Comparison of ENCODE assay signal across 1 cellular context in the genomic region with DNA sequence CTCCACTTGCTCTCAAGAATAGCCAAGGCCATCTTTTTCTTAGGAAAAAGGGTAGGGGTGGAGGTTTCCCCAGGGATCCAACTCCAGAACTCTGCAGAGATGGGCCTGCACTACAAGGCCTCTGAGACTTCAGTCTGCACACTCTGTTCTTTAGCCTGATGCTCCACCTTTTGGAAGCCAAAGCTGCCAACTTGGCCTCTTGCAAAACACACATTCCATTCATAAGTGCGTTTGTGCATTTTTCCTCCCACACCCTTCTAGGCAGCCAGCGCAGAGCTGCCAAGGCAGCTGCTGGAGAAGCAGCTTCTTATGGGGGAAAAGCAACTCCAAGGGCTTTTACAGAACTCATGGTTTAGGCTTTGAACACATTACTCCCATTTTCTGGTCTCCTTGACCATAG.
A peak's percentile ranks its signal among the peaks of the same experiment; 100 is the strongest.
TF ChIP-seq lines count a peak whose summit lies in the region.

No MANE protein-coding gene starts in this region.

TF ChIP-seq in HepG2, 621 proteins besides CTCF, POLR2A, EP300 and RAD21 (continued from another document):
- peak; percentile 29; the same call in 1 of the 2 replicates for TF ChIP-seq ARID4A (CRISPR knock-in tag; IDR thresholded peaks at IDR 0.05; ENCODE audit: borderline replicate concordance)
- no peak for TF ChIP-seq ZNF567 (CRISPR knock-in tag; IDR thresholded peaks at IDR 0.05; ENCODE audit: borderline replicate concordance)
- no peak for TF ChIP-seq TFAP4 (IDR thresholded peaks at IDR 0.05; ENCODE audit: borderline replicate concordance, low read depth)
- TF ChIP-seq NFE2L2 (IDR thresholded peaks at IDR 0.05; ENCODE audit: low read length) = no peak
- no peak for TF ChIP-seq ZNF468 (CRISPR knock-in tag; IDR thresholded peaks at IDR 0.05)
- no peak for TF ChIP-seq ZNF296 (CRISPR knock-in tag; conservative IDR thresholded peaks at IDR 0.05)
- no peak for TF ChIP-seq HMGXB3 (CRISPR knock-in tag; IDR thresholded peaks at IDR 0.05; ENCODE audit: borderline replicate concordance)
- no peak for TF ChIP-seq MTF2 (CRISPR knock-in tag; IDR thresholded peaks at IDR 0.05; ENCODE audit: borderline replicate concordance)
- TF ChIP-seq HOXA7 (CRISPR knock-in tag; IDR thresholded peaks at IDR 0.05) = no peak
- TF ChIP-seq HNRNPLL (IDR thresholded peaks at IDR 0.05; ENCODE audit: low read depth, low read length, poor library complexity, severe bottlenecking) = no peak
- TF ChIP-seq ZGPAT (CRISPR knock-in tag; IDR thresholded peaks at IDR 0.05) = no peak
- peak; percentile 30; the same call in 1 of the 2 replicates for TF ChIP-seq HOXA3 (CRISPR knock-in tag; IDR thresholded peaks at IDR 0.05)
- TF ChIP-seq ZNF616 (CRISPR knock-in tag; IDR thresholded peaks at IDR 0.05; ENCODE audit: low read depth) = no peak
- TF ChIP-seq TBP (CRISPR knock-in tag; IDR thresholded peaks at IDR 0.05) = no peak
- TF ChIP-seq ZBTB8A (CRISPR knock-in tag; IDR thresholded peaks at IDR 0.05; ENCODE audit: borderline replicate concordance, low read depth) = no peak
- no peak for TF ChIP-seq ZBTB38 (CRISPR knock-in tag; IDR thresholded peaks at IDR 0.05)
- no peak for TF ChIP-seq ZNF138 (CRISPR knock-in tag; IDR thresholded peaks at IDR 0.05; ENCODE audit: low read depth)
- TF ChIP-seq ZEB1 (IDR thresholded peaks at IDR 0.05; ENCODE audit: insufficient replicate concordance, low read depth) = no peak
- TF ChIP-seq, protein P1, sequence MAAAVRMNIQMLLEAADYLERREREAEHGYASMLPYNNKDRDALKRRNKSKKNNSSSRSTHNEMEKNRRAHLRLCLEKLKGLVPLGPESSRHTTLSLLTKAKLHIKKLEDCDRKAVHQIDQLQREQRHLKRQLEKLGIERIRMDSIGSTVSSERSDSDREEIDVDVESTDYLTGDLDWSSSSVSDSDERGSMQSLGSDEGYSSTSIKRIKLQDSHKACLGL (CRISPR knock-in tag; IDR thresholded peaks at IDR 0.05) = no peak
- TF ChIP-seq MBNL3 (CRISPR knock-in tag; conservative IDR thresholded peaks at IDR 0.05) = no peak
- no peak for TF ChIP-seq ZNF782 (CRISPR knock-in tag; IDR thresholded peaks at IDR 0.05; ENCODE audit: borderline replicate concordance)
- no peak for TF ChIP-seq ZNF777 (CRISPR knock-in tag; IDR thresholded peaks at IDR 0.05)
- no peak for TF ChIP-seq PHF21A (CRISPR knock-in tag; IDR thresholded peaks at IDR 0.05)
- no peak for TF ChIP-seq SOX13 (IDR thresholded peaks at IDR 0.05)
- 0 out of 4 replicates have a peak, but pooled peaks of 1 of the 2 experiments have one; percentile 32 for TF ChIP-seq SOX13 (CRISPR knock-in tag; conservative IDR thresholded peaks at IDR 0.05 in 1 of 2, IDR thresholded peaks at IDR 0.05 in 1 of 2)
- no peak for TF ChIP-seq XRCC5 (optimal IDR thresholded peaks at IDR 0.05; ENCODE audit: low read length)
- TF ChIP-seq ZNF232 (CRISPR knock-in tag; IDR thresholded peaks at IDR 0.05; ENCODE audit: borderline replicate concordance) = no peak
- no peak for TF ChIP-seq HDAC1 (CRISPR knock-in tag; IDR thresholded peaks at IDR 0.05)
- TF ChIP-seq ZNF264 (CRISPR knock-in tag; IDR thresholded peaks at IDR 0.05) = 0 out of 2 replicates have a peak, but pooled peaks have one; percentile 30
- TF ChIP-seq ZNF432 (CRISPR knock-in tag; IDR thresholded peaks at IDR 0.05; ENCODE audit: borderline replicate concordance) = no peak
- TF ChIP-seq, protein P2, sequence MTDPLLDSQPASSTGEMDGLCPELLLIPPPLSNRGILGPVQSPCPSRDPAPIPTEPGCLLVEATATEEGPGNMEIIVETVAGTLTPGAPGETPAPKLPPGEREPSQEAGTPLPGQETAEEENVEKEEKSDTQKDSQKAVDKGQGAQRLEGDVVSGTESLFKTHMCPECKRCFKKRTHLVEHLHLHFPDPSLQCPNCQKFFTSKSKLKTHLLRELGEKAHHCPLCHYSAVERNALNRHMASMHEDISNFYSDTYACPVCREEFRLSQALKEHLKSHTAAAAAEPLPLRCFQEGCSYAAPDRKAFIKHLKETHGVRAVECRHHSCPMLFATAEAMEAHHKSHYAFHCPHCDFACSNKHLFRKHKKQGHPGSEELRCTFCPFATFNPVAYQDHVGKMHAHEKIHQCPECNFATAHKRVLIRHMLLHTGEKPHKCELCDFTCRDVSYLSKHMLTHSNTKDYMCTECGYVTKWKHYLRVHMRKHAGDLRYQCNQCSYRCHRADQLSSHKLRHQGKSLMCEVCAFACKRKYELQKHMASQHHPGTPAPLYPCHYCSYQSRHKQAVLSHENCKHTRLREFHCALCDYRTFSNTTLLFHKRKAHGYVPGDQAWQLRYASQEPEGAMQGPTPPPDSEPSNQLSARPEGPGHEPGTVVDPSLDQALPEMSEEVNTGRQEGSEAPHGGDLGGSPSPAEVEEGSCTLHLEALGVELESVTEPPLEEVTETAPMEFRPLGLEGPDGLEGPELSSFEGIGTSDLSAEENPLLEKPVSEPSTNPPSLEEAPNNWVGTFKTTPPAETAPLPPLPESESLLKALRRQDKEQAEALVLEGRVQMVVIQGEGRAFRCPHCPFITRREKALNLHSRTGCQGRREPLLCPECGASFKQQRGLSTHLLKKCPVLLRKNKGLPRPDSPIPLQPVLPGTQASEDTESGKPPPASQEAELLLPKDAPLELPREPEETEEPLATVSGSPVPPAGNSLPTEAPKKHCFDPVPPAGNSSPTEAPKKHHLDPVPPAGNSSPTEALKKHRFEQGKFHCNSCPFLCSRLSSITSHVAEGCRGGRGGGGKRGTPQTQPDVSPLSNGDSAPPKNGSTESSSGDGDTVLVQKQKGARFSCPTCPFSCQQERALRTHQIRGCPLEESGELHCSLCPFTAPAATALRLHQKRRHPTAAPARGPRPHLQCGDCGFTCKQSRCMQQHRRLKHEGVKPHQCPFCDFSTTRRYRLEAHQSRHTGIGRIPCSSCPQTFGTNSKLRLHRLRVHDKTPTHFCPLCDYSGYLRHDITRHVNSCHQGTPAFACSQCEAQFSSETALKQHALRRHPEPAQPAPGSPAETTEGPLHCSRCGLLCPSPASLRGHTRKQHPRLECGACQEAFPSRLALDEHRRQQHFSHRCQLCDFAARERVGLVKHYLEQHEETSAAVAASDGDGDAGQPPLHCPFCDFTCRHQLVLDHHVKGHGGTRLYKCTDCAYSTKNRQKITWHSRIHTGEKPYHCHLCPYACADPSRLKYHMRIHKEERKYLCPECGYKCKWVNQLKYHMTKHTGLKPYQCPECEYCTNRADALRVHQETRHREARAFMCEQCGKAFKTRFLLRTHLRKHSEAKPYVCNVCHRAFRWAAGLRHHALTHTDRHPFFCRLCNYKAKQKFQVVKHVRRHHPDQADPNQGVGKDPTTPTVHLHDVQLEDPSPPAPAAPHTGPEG (CRISPR knock-in tag; IDR thresholded peaks at IDR 0.05) = no peak
- TF ChIP-seq RBM22 (optimal IDR thresholded peaks at IDR 0.05; ENCODE audit: low read length) = peak; percentile 64
- no peak for TF ChIP-seq U2AF2 (IDR thresholded peaks at IDR 0.05; ENCODE audit: low read depth, low read length)
- no peak for TF ChIP-seq GABPA (IDR thresholded peaks at IDR 0.05; ENCODE audit: low read depth, low read length)
- no peak for TF ChIP-seq GABPA (CRISPR knock-in tag; IDR thresholded peaks at IDR 0.05; ENCODE audit: low read depth)
- TF ChIP-seq FOXJ3 (CRISPR knock-in tag; IDR thresholded peaks at IDR 0.05; ENCODE audit: borderline replicate concordance) = no peak
- TF ChIP-seq ZNF225 (CRISPR knock-in tag; IDR thresholded peaks at IDR 0.05) = no peak
- no peak for TF ChIP-seq ZNF446 (CRISPR knock-in tag; IDR thresholded peaks at IDR 0.05)
- TF ChIP-seq ZFP62 (CRISPR knock-in tag; IDR thresholded peaks at IDR 0.05) = no peak
- TF ChIP-seq STAG1 (CRISPR knock-in tag; IDR thresholded peaks at IDR 0.05) = peak; percentile 36
TF ChIP-seq in HepG2: peak in this region for 19.
